Comparison of ENCODE assay signal across 8 cellular contexts in the genomic region with DNA sequence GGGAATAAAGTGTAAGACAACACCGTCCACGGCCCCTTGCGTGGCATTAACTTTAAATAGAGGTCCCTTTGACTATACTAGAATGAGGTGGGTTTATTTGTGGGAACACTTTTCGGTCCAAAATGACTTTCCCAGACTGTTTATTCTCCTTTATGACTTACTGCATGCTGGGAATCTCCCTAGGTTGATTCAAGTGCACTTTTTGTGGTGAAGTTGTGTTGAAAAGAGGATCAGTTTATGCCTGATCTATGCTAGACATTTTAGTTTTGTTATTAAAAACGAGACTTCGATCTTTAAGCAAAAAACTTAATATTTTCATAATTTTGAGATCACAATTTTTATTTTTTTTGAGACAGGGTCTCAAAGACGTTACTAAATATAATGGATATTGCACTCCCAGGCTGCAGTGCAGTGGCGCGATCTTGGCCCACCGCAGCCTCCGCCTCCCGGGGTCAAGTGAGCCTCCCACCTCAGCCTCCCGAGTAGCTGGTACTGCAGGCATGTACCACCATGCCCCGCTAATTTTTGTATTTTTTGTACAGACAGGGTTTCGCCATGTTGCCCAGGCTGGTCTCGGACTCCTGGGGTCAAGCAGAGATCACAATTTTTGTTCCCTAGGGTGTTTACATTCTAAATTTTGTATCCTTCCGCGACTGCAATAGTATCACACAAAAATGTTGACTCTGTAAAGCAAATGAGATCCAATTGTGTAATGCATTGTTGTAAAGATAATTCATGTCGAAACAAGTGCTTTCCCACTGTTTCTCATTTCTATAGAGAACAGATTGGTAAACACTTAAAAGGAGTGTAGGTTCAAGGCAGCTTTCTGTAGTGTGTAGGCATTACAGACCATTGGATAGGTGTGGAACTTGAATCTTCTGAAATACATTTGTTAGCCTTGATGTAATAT. TPM values are rescaled to one million over a fixed set of nuclear protein-coding genes. Genes with fewer than 3 reads are reported as not detected.
DNase-seq lines count a peak whose midpoint lies in the region; ATAC-seq, FAIRE-seq and TF ChIP-seq lines count a peak whose summit lies in the region.

No MANE protein-coding gene starts in this region.

- H3K4me2 ChIP-seq in MM.1S (ENCODE audit: low read depth, low read length) (peak overlapping the region; percentile 81), mammary epithelial cell (ENCODE audit: insufficient read depth, low read depth, low read length) (peak overlapping the region; percentile 71)

- intact Hi-C loops in mammary epithelial cell (cut with micrococcal nuclease), result loop anchor here (2.0 kb wide), 1 partner anchor 29 kb away; no protein-coding TSS in a partner anchor

- no peaks in the 10 kb centered on the region for H3K9me2 ChIP-seq in MM.1S (replicated peaks; ENCODE audit: insufficient read depth, low read length)

- H3K27ac ChIP-seq in MM.1S (ENCODE audit: low read length), result peak overlapping the region; percentile 41; the same call in 1 of the 2 replicates
- peak overlapping the region; percentile 78 for H3K27ac ChIP-seq in mammary epithelial cell (ENCODE audit: insufficient read depth, low read depth, low read length)
- peak overlapping the region; percentile 96 for H3K27ac ChIP-seq in muscle layer of colon (ENCODE audit: low read depth, low read length)

- WGBS in mammary epithelial cell (ENCODE audit: low coverage, missing lambda C conversion rate), result 47% methylated on average over 18 of the region's 19 CpGs

- DNase-seq in BJ (ENCODE audit: low read depth) (no peak), MM.1S (no peak), mammary epithelial cell (peak; percentile 71), D721Med (ENCODE audit: insufficient read length, low spot score) (no peak), NCI-H1092 treated with DMSO at 0.1 percent for 48 hours (lab: John Stamatoyannopoulos, UW) (no peak), cerebellar nuclear complex (lab: John Stamatoyannopoulos, UW) (no peak)

- dilution Hi-C loops in mammary epithelial cell (cut with HindIII; ENCODE audit: low sequenced_read_pairs), result loop anchor here (5.0 kb wide), 1 partner anchor 38 kb away; no protein-coding TSS in a partner anchor

- TF ChIP-seq CTCF in BJ (IDR thresholded peaks at IDR 0.05; ENCODE audit: insufficient read depth, low read depth, low read length) (no peak), MM.1S (IDR thresholded peaks at IDR 0.05; ENCODE audit: low read length) (no peak), mammary epithelial cell (conservative IDR thresholded peaks at IDR 0.05 in 1 of 2, IDR thresholded peaks at IDR 0.05 in 1 of 2; ENCODE audit: extremely low read depth in 1 of 2, insufficient read depth in 1 of 2, low read depth in 1 of 2, low read length in 2 of 2) (no peak), D721Med (IDR thresholded peaks at IDR 0.05; ENCODE audit: insufficient read depth, missing control alignments) (no peak)

- H3K4me1 ChIP-seq in MM.1S (ENCODE audit: low read length) (peaks cover 20% of the 10 kb centered on the region), mammary epithelial cell (ENCODE audit: insufficient read depth, low read length) (peaks cover 15% of the 10 kb centered on the region), muscle layer of colon (ENCODE audit: insufficient read depth, low read length) (peaks cover 40% of the 10 kb centered on the region)

- H3K27me3 ChIP-seq in BJ (ENCODE audit: control insufficient read depth, insufficient read depth, low read length) (no peaks in the 10 kb centered on the region), MM.1S (replicated peaks; ENCODE audit: insufficient read depth, low read length) (no peaks in the 10 kb centered on the region), mammary epithelial cell (ENCODE audit: insufficient read depth, low read length) (no peaks in the 10 kb centered on the region), muscle layer of colon (ENCODE audit: control insufficient read depth in 1 of 2, insufficient read depth in 2 of 2, low read length in 2 of 2) (no peaks in the 10 kb centered on the region)

- in situ Hi-C loops in mammary epithelial cell (cut with MboI; ENCODE audit: low sequenced_read_pairs in 2 of 2), result no loop called here

- TSS peak; percentile 22 for BruUV-seq in mammary epithelial cell (replicated peaks; lab: Mats Ljungman, UMichigan)

- H3K9me3 ChIP-seq in MM.1S (replicated peaks; ENCODE audit: insufficient read depth, low read length) (no peaks in the 10 kb centered on the region), mammary epithelial cell (replicated peaks; ENCODE audit: insufficient read depth, low read length) (no peaks in the 10 kb centered on the region), muscle layer of colon (ENCODE audit: low read length) (no peaks in the 10 kb centered on the region)

- H3F3A ChIP-seq in MM.1S (ENCODE audit: insufficient read depth, low read length), result peaks cover 9% of the 10 kb centered on the region

- H2AFZ ChIP-seq in MM.1S (ENCODE audit: low read length) (no peak overlapping the region), mammary epithelial cell (ENCODE audit: low read depth, low read length) (no peak overlapping the region)

- H4K20me1 ChIP-seq in MM.1S (ENCODE audit: insufficient read depth, low read length) (peaks cover 44% of the 10 kb centered on the region), mammary epithelial cell (ENCODE audit: insufficient read depth, low read length) (peaks cover 27% of the 10 kb centered on the region)

- FAIRE-seq in D721Med (lab: Jason Lieb, UNC), result no peak

- CTCF ChIA-PET in BJ (lab: Yijun Ruan, JAX), result interaction anchor here (0.7 to 1.7 kb wide), 2 partner anchors 39 to 362 kb away, joined by 3 to 4 read pairs; no protein-coding TSS in a partner anchor
- CTCF ChIA-PET in mammary epithelial cell (lab: Charles Lee; ENCODE audit: low non-redundant PET), result no interaction called here

- peak overlapping the region; percentile 86 for H3K4me3 ChIP-seq in BJ (ENCODE audit: low read depth, low read length)
- H3K4me3 ChIP-seq in MM.1S (ENCODE audit: low read length), result peak overlapping the region; percentile 73
- H3K4me3 ChIP-seq in mammary epithelial cell (replicated peaks in 1 of 3; ENCODE audit: insufficient read depth in 1 of 3, low read depth in 2 of 3, low read length in 3 of 3), result peak overlapping the region; percentile 73 to 86 (median 77)
- H3K4me3 ChIP-seq in muscle layer of colon (ENCODE audit: low read depth in 1 of 2, low read length in 2 of 2), result peak overlapping the region; percentile 52 to 89

- no peaks in the 10 kb centered on the region for H3K36me3 ChIP-seq in BJ (ENCODE audit: control insufficient read depth, insufficient read depth, low read length)
- H3K36me3 ChIP-seq in MM.1S (replicated peaks; ENCODE audit: insufficient read depth, low read length), result peaks cover 4% of the 10 kb centered on the region; the same call in 1 of the 2 replicates
- H3K36me3 ChIP-seq in mammary epithelial cell (ENCODE audit: insufficient read depth, low read length), result peaks cover 12% of the 10 kb centered on the region
- H3K36me3 ChIP-seq in muscle layer of colon (ENCODE audit: insufficient read depth, low read length), result no peaks in the 10 kb centered on the region

- peak overlapping the region; percentile 58; the same call in 1 of the 2 replicates for H3K9ac ChIP-seq in MM.1S (ENCODE audit: low read length)
- peak overlapping the region; percentile 97 for H3K9ac ChIP-seq in mammary epithelial cell (ENCODE audit: insufficient read depth, low read length)
- H3K9ac ChIP-seq in muscle layer of colon (ENCODE audit: low read length), result peak overlapping the region; percentile 97

- POLR2A ChIA-PET in BJ (lab: Charles Lee), result interaction anchor here (0.6 kb wide), 3 partner anchors 12 to 402 kb away, joined by 4 to 10 read pairs (median 8); no protein-coding TSS in a partner anchor

- H3K79me2 ChIP-seq in MM.1S (ENCODE audit: low read length) (peaks cover 60% of the 10 kb centered on the region), mammary epithelial cell (ENCODE audit: insufficient read depth, low read length) (peaks cover 69% of the 10 kb centered on the region)

- ATAC-seq in HG02970 (IDR thresholded peaks at IDR 0.05; ENCODE audit: low FRiP score, unreplicated experiment), result no peak

RNA-seq across cellular contexts. Expression of a gene that starts 1.6 kb away (rescaled TPM):
- polyA plus RNA-seq in BJ (2011; rRNA removed) (148 and 304 TPM in 2 replicates), mammary epithelial cell (232 TPM)
- 150 and 189 TPM in 2 replicates for polyA minus RNA-seq in BJ (2011; rRNA and poly(A)+ RNA removed)
- 100 to 1,000 TPM; 234 to 414 TPM for total RNA-seq in mammary epithelial cell
- 408 TPM for polyA minus RNA-seq in mammary epithelial cell

RNA-seq across cellular contexts. Expression of a gene that starts 52.7 kb away (rescaled TPM):
- polyA plus RNA-seq in BJ (2011; rRNA removed) (not detected in 2 replicates), mammary epithelial cell (not detected)
- not detected in 2 replicates for polyA minus RNA-seq in BJ (2011; rRNA and poly(A)+ RNA removed)
- total RNA-seq in mammary epithelial cell, result not detected
- polyA minus RNA-seq in mammary epithelial cell, result not detected

Comparison
In these comparisons a context has a peak if more than half of its experiments do, and no peak if none do; other contexts are left out.
1. H3K27ac ChIP-seq: peak in every context shown above with its lines; median percentile 96 in muscle layer of colon; 78 in mammary epithelial cell; 41 in MM.1S.